1 cellular context compared by ENCODE assay signal in the genomic region with DNA sequence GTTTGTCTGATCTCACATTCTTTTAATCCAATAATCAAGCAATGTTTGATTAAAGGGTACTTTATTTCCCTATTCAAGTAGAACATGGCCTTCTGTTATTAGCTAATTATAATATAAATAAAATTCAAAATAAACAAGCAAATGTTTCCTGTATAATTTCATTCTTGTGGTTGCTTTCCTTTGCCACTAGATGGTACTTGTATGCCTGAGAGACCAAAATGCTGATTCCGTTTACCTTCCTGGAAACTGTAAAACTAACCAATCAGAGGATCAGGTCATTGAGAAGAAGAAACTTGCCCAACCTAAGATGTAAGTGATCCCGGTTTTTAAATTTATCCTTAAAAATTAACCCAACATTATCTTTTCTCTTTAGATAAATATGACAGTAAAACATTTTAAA.
TF ChIP-seq lines count a peak whose summit lies in the region.

No MANE protein-coding gene starts in this region.

TF ChIP-seq in H1, 55 proteins besides CTCF, POLR2A, EP300 and RAD21:
- TF ChIP-seq ZNF274 (IDR thresholded peaks at IDR 0.05; ENCODE audit: borderline replicate concordance, extremely low read depth, low read length) (no peak), POU5F1 (IDR thresholded peaks at IDR 0.05; ENCODE audit: low read depth, low read length) (no peak)
